Comparison of ENCODE assay signal across 1 cellular context in genomic region chr3:157159762-157160651, GRCh38.
TF ChIP-seq lines count a peak whose summit lies in the region.

Gene CCNL1, minus strand, starts transcription at chr3:157160147. Its CDS starts 53 bp downstream, at chr3:157160094.

TF ChIP-seq in WTC11, 78 proteins besides CTCF, POLR2A, EP300 and RAD21 (continued from another document):
- peak; percentile 94 for TF ChIP-seq AFF4 (CRISPR knock-in tag; IDR thresholded peaks at IDR 0.05; ENCODE audit: borderline replicate concordance)
- peak; percentile 61; the same call in 1 of the 2 replicates for TF ChIP-seq MLX (CRISPR knock-in tag; IDR thresholded peaks at IDR 0.05)
- TF ChIP-seq ZNF396 (CRISPR knock-in tag; IDR thresholded peaks at IDR 0.05; ENCODE audit: borderline replicate concordance): no peak
- TF ChIP-seq ZNF532 (CRISPR knock-in tag; IDR thresholded peaks at IDR 0.05; ENCODE audit: borderline replicate concordance): peak; percentile 52; the same call in 1 of the 2 replicates
